Comparison of ENCODE assay signal across 1 cellular context in the genomic region with DNA sequence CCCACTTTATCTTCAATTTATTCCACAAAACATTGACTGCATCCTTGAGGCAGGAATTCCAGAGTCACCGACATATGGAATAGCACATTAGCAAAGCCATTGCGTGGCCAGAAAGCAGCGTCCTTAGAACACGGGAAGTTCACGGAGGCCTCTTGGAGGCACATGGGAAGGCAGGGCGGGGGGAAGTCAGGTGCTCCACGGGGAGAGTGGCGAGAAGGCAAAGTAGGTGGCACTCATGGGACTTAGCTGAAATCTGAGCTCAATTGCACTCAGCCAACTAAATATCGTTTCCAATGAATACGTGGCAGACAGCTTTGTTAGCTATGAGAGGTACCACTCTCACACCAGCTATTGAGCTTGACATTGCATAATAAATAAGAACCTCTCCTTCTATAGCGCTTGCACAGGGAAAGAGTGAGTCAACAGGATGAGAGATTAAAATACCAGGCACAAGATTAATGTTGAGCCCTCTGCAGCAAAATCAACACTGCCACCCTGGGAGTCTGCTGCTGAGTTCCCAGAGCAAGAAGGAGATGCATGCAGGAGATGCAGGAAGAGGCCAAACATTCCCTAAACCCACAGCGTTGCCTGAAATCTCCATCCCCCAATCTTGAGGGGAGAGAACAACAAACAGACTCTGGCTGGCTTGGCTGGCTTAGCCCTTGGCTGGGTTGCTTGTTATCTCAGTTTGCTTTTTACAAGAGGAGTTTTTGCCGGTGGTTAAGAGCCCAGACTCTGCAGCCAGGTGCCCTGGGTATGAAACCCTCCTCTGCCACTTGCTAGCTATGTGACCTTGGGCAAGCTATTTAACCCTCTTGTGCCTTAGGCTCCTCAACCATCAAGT.
TF ChIP-seq lines count a peak whose summit lies in the region.

No MANE protein-coding gene starts in this region.

TF ChIP-seq in HepG2, 621 proteins besides CTCF, POLR2A, EP300 and RAD21:
- TF ChIP-seq SALL2 (CRISPR knock-in tag; IDR thresholded peaks at IDR 0.05) = no peak
- no peak for TF ChIP-seq PATZ1 (CRISPR knock-in tag; IDR thresholded peaks at IDR 0.05)
TF ChIP-seq in HepG2: peak in this region for 0.
